ENCODE assay signal across 19 cellular contexts in the genomic region with DNA sequence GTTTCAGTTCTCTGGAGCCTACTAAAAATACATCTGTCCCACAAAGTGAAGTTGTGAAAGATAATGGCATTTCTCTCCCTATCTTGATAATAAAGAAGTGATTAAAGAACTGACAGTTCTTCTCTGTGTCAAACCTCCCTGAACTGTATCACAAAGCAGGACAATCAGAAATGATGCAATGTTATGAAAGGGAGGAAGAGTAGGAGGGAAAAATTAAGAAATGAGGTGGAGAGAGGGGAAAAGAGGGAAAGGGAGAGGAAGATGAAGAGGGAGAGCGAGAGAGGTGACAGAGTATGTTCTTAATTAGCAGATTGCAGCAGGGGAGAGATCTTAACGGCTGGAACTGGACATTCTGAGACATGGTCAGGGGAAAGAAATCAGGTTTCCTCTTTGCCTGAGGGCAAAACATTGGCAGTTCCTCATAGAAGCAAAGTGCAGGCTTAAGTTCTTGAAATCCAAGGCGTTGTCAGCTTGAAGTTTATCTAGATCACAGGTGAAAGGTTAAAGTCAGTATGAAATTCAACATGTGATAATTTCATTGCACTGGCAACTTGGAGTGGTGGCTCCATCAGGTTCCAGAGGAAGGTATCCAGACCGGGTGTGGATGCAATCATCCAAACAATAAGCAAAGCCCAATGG.
"Had no signal": no experiment of that assay in that cellular context is flagged by ENCODE, and none has a peak within 500 bp of the region (broad histone marks: within the 10 kb centered on the region; RNA-seq: fewer than 3 reads in every experiment).

No MANE protein-coding gene starts in this region.

- H3K4me1 Mint-ChIP-seq: neural progenitor cell had no signal

- H3K4me2 ChIP-seq: neural progenitor cell had no signal

- H2AFZ ChIP-seq: neural progenitor cell had no signal

- H3K27me3 ChIP-seq: neural progenitor cell, right atrium auricular region, tibial nerve, vagina had no signal

- H3K9me3 ChIP-seq: adrenal gland, heart right ventricle, prostate gland, right atrium auricular region, tibial nerve, vagina had no signal

- H3K9me3 Mint-ChIP-seq: activated naive CD4-positive, alpha-beta T cell treated with anti-CD3 and anti-CD28 coated beads, Interleukin-2, amount 50 U/mL, for 24 hours; memory B cell; naive B cell; neural progenitor cell; stimulated activated naive CD8-positive, alpha-beta T cell treated with anti-CD3 and anti-CD28 coated beads, Interleukin-15, Interleukin-2, amounts not matched to agents 100 ng/mL and 50 ng/mL, for 24 hours had no signal

- H3K4me1 ChIP-seq: adrenal gland, heart right ventricle, neural progenitor cell, prostate gland, right atrium auricular region, tibial nerve, vagina had no signal

- H3K9ac ChIP-seq: neural progenitor cell had no signal

- H3K36me3 ChIP-seq: adrenal gland, heart right ventricle, neural progenitor cell, prostate gland, right atrium auricular region, tibial nerve, vagina, WERI-Rb-1 had no signal

- H3K36me3 Mint-ChIP-seq: activated naive CD4-positive, alpha-beta T cell treated with anti-CD3 and anti-CD28 coated beads, Interleukin-2, amount 50 U/mL, for 24 hours; memory B cell; naive B cell; neural progenitor cell had no signal

- DNase-seq: activated CD4-positive, alpha-beta T cell treated with anti-CD3 and anti-CD28 coated beads for 1 hour; activated CD4-positive, alpha-beta T cell treated with anti-CD3 and anti-CD28 coated beads, Interleukin-2, amount 50 U/mL, for 4 hours; activated gamma-delta T cell; adrenal gland; effector CD4-positive, alpha-beta T cell; heart right ventricle; kidney glomerular epithelial cell; left ventricle myocardium superior; naive B cell; WERI-Rb-1 had no signal

- ATAC-seq: heart right ventricle, left ventricle myocardium superior had no signal

- FAIRE-seq: bronchial epithelial cell had no signal

- H3K27ac ChIP-seq: adrenal gland, heart right ventricle, neural progenitor cell, prostate gland, right atrium auricular region, tibial nerve, vagina, WERI-Rb-1 had no signal

- H3K4me3 ChIP-seq: adrenal gland, heart right ventricle, neural progenitor cell, prostate gland, right atrium auricular region, tibial nerve, vagina had no signal

- H3K27ac Mint-ChIP-seq: activated naive CD4-positive, alpha-beta T cell treated with anti-CD3 and anti-CD28 coated beads, Interleukin-2, amount 50 U/mL, for 24 hours; memory B cell; naive B cell; neural progenitor cell; stimulated activated naive CD8-positive, alpha-beta T cell treated with anti-CD3 and anti-CD28 coated beads, Interleukin-15, Interleukin-2, amounts not matched to agents 100 ng/mL and 50 ng/mL, for 24 hours had no signal

- H3K4me3 Mint-ChIP-seq: activated naive CD4-positive, alpha-beta T cell treated with anti-CD3 and anti-CD28 coated beads, Interleukin-2, amount 50 U/mL, for 24 hours; memory B cell; naive B cell; neural progenitor cell; stimulated activated naive CD8-positive, alpha-beta T cell treated with anti-CD3 and anti-CD28 coated beads, Interleukin-15, Interleukin-2, amounts not matched to agents 100 ng/mL and 50 ng/mL, for 24 hours had no signal
